In genomic region chr2:56410140-56410539, GRCh38 we compare ENCODE assay signal across 17 cellular contexts.
"Had no signal": no experiment of that assay in that cellular context is flagged by ENCODE, and none has a peak within 500 bp of the region (broad histone marks: within the 10 kb centered on the region; RNA-seq: fewer than 3 reads in every experiment).

No MANE protein-coding gene starts in this region.

- H3K4me1 Mint-ChIP-seq: activated CD4-positive, alpha-beta T cell treated with anti-CD3 and anti-CD28 coated beads, Interleukin-2, amount 10 ng/mL, durations not matched to agents 7 days and 5 days; naive thymus-derived CD4-positive, alpha-beta T cell; stimulated activated naive B cell treated with anti-CD40 and anti-IgM and Interleukin-4, amounts not matched to agents 10 μg/mL and 1 μg/mL and 100 μg/mL, for 72 hours had no signal

- H3K4me3 Mint-ChIP-seq: activated CD4-positive, alpha-beta T cell treated with anti-CD3 and anti-CD28 coated beads, Interleukin-2, amount 10 ng/mL, durations not matched to agents 7 days and 5 days; activated naive CD8-positive, alpha-beta T cell; naive thymus-derived CD4-positive, alpha-beta T cell; stimulated activated naive B cell treated with anti-CD40 and anti-IgM and Interleukin-4, amounts not matched to agents 10 μg/mL and 1 μg/mL and 100 μg/mL, for 72 hours; T-helper 2 cell treated with Interferon-gamma antibody and Interleukin-4, amounts not matched to agents 5 μg/mL and 100 μg/mL, for 36 hours had no signal

- H3K9me3 Mint-ChIP-seq: activated CD4-positive, alpha-beta T cell treated with anti-CD3 and anti-CD28 coated beads, Interleukin-2, amount 10 ng/mL, durations not matched to agents 7 days and 5 days had no signal

- H3K27ac ChIP-seq: brain microvascular endothelial cell, left lung, pancreas, thyroid gland had no signal

- H3K36me3 Mint-ChIP-seq: activated naive CD8-positive, alpha-beta T cell; naive thymus-derived CD4-positive, alpha-beta T cell; stimulated activated naive B cell treated with anti-CD40 and anti-IgM and Interleukin-4, amounts not matched to agents 10 μg/mL and 1 μg/mL and 100 μg/mL, for 72 hours had no signal

- H3K4me1 ChIP-seq: left lung, pancreas, thyroid gland had no signal

- H3K9me3 ChIP-seq: left lung, mucosa of descending colon, pancreas, thyroid gland had no signal

- H3K27me3 Mint-ChIP-seq: activated CD4-positive, alpha-beta T cell treated with anti-CD3 and anti-CD28 coated beads, Interleukin-2, amount 10 ng/mL, durations not matched to agents 7 days and 5 days; activated naive CD8-positive, alpha-beta T cell; naive thymus-derived CD4-positive, alpha-beta T cell; stimulated activated naive B cell treated with anti-CD40 and anti-IgM and Interleukin-4, amounts not matched to agents 10 μg/mL and 1 μg/mL and 100 μg/mL, for 72 hours had no signal

- H3K4me3 ChIP-seq: left lung, mucosa of descending colon, pancreas, thyroid gland had no signal

- H3K36me3 ChIP-seq: brain microvascular endothelial cell, left lung, pancreas, thyroid gland had no signal

- ATAC-seq: left lung; mucosa of descending colon; naive thymus-derived CD4-positive, alpha-beta T cell; pancreas; stimulated activated naive B cell treated with anti-CD40 and anti-IgM and Interleukin-4, amounts not matched to agents 10 μg/mL and 1 μg/mL and 100 μg/mL, for 72 hours had no signal

- DNase-seq: activated CD4-positive, alpha-beta T cell treated with anti-CD3 and anti-CD28 coated beads, Interleukin-2, amount 10 ng/mL, durations not matched to agents 7 days and 5 days; activated CD4-positive, CD25-positive, alpha-beta regulatory T cell; activated gamma-delta T cell treated with Interleukin-2 at 50 U/mL for 16 hours; brain microvascular endothelial cell; cortex of kidney; effector CD4-positive, alpha-beta T cell; islet precursor cell; left lung; mucosa of descending colon; naive thymus-derived CD4-positive, alpha-beta T cell; pancreas; stimulated activated CD4-positive, alpha-beta T cell treated with anti-CD3 and anti-CD28 coated beads, Interleukin-2, amount 100 ng/mL, for 48 hours; stimulated activated naive B cell treated with anti-CD40 and anti-IgM and Interleukin-4, amounts not matched to agents 10 μg/mL and 1 μg/mL and 100 μg/mL, for 72 hours; thyroid gland had no signal

- FAIRE-seq: endothelial cell of umbilical vein, pancreas had no signal

- H3K27me3 ChIP-seq: brain microvascular endothelial cell, left lung, pancreas, thyroid gland had no signal

- H3K27ac Mint-ChIP-seq: activated CD4-positive, alpha-beta T cell treated with anti-CD3 and anti-CD28 coated beads, Interleukin-2, amount 10 ng/mL, durations not matched to agents 7 days and 5 days; activated naive CD8-positive, alpha-beta T cell; naive thymus-derived CD4-positive, alpha-beta T cell; stimulated activated naive B cell treated with anti-CD40 and anti-IgM and Interleukin-4, amounts not matched to agents 10 μg/mL and 1 μg/mL and 100 μg/mL, for 72 hours; T-helper 2 cell treated with Interferon-gamma antibody and Interleukin-4, amounts not matched to agents 5 μg/mL and 100 μg/mL, for 36 hours had no signal
